12 cellular contexts compared by ENCODE assay signal in genomic region chr7:93150200-93150835, GRCh38. TPM values are rescaled to one million over a fixed set of nuclear protein-coding genes. Genes with fewer than 3 reads are reported as not detected.
DNase-seq lines count a peak whose midpoint lies in the region; ATAC-seq and TF ChIP-seq lines count a peak whose summit lies in the region.
"Had no signal": no experiment of that assay in that cellular context is flagged by ENCODE, and none has a peak within 500 bp of the region (broad histone marks: within the 10 kb centered on the region; RNA-seq: fewer than 3 reads in every experiment).

No MANE protein-coding gene starts in this region.

- H3K4me1 Mint-ChIP-seq in natural killer cell: peaks cover 33 to 34% of the 10 kb centered on the region in 2 donors

- no peaks in the 10 kb centered on the region for H4K20me1 ChIP-seq in mammary epithelial cell (ENCODE audit: insufficient read depth, low read length)

- CTCF ChIA-PET in mammary epithelial cell (lab: Charles Lee; ENCODE audit: low non-redundant PET): no interaction called here

- H3K9me3 ChIP-seq in mammary epithelial cell (replicated peaks; ENCODE audit: insufficient read depth, low read length): no peaks in the 10 kb centered on the region

- dilution Hi-C loops in mammary epithelial cell (cut with HindIII; ENCODE audit: low sequenced_read_pairs): no loop called here

- H3K9ac ChIP-seq in mammary epithelial cell (ENCODE audit: insufficient read depth, low read length): no peak overlapping the region

- in situ Hi-C loops in mammary epithelial cell (cut with MboI; ENCODE audit: low sequenced_read_pairs in 2 of 2): no loop called here

- H3K27ac Mint-ChIP-seq in natural killer cell: peak overlapping the region; percentile 9 to 52
- H3K27ac Mint-ChIP-seq: activated CD4-positive, alpha-beta memory T cell treated with anti-CD3 and anti-CD28 coated beads for 36 hours; activated naive CD4-positive, alpha-beta T cell treated with anti-CD3 and anti-CD28 coated beads, Interleukin-2, amount 10 ng/mL, durations not matched to agents 7 days and 5 days had no signal

- no peaks in the 10 kb centered on the region for H3K79me2 ChIP-seq in mammary epithelial cell (ENCODE audit: insufficient read depth, low read length)

- no peak overlapping the region for H3K27ac ChIP-seq in mammary epithelial cell (ENCODE audit: insufficient read depth, low read depth, low read length)

- BruUV-seq in mammary epithelial cell (replicated peaks; lab: Mats Ljungman, UMichigan): no TSS peak

- peaks cover 0 to 2% of the 10 kb centered on the region in 2 donors for H3K9me3 Mint-ChIP-seq in natural killer cell
- H3K9me3 Mint-ChIP-seq: activated CD4-positive, alpha-beta memory T cell treated with anti-CD3 and anti-CD28 coated beads for 36 hours; activated naive CD4-positive, alpha-beta T cell treated with anti-CD3 and anti-CD28 coated beads, Interleukin-2, amount 10 ng/mL, durations not matched to agents 7 days and 5 days had no signal

- H3K27me3 ChIP-seq in mammary epithelial cell (ENCODE audit: insufficient read depth, low read length): no peaks in the 10 kb centered on the region

- no peak for TF ChIP-seq CTCF in mammary epithelial cell (conservative IDR thresholded peaks at IDR 0.05 in 1 of 2, IDR thresholded peaks at IDR 0.05 in 1 of 2; ENCODE audit: extremely low read depth in 1 of 2, insufficient read depth in 1 of 2, low read depth in 1 of 2, low read length in 2 of 2)
- TF ChIP-seq CTCF in natural killer cell (IDR thresholded peaks at IDR 0.05): no peak

- H3K4me1 ChIP-seq in mammary epithelial cell (ENCODE audit: insufficient read depth, low read length): peaks cover 5% of the 10 kb centered on the region

- H3K36me3 ChIP-seq in mammary epithelial cell (ENCODE audit: insufficient read depth, low read length): no peaks in the 10 kb centered on the region

- no peak overlapping the region for H2AFZ ChIP-seq in mammary epithelial cell (ENCODE audit: low read depth, low read length)

- peak overlapping the region; percentile 49 for H3K4me3 Mint-ChIP-seq in natural killer cell
- H3K4me3 Mint-ChIP-seq: activated CD4-positive, alpha-beta memory T cell treated with anti-CD3 and anti-CD28 coated beads for 36 hours; activated naive CD4-positive, alpha-beta T cell treated with anti-CD3 and anti-CD28 coated beads, Interleukin-2, amount 10 ng/mL, durations not matched to agents 7 days and 5 days had no signal

- H3K4me3 ChIP-seq in mammary epithelial cell (replicated peaks in 1 of 3; ENCODE audit: insufficient read depth in 1 of 3, low read depth in 2 of 3, low read length in 3 of 3): no peak overlapping the region

- ATAC-seq in natural killer cell (no peak), HG03280 (IDR thresholded peaks at IDR 0.05; ENCODE audit: unreplicated experiment) (no peak), HG02852 (IDR thresholded peaks at IDR 0.05; ENCODE audit: unreplicated experiment) (no peak), HG03520 (IDR thresholded peaks at IDR 0.05; ENCODE audit: unreplicated experiment) (no peak)
- ATAC-seq: sciatic nerve had no signal

- DNase-seq in CD1c-positive myeloid dendritic cell (ENCODE audit: extremely low spot score) (peak; percentile 56), M059J (ENCODE audit: low read depth) (peak; percentile 87), mammary epithelial cell (peak; percentile 70), natural killer cell (no peak), OCI-M2 (lab: John Stamatoyannopoulos, UW; ENCODE audit: unreplicated experiment) (no peak)
- DNase-seq: activated CD4-positive, alpha-beta memory T cell treated with anti-CD3 and anti-CD28 coated beads for 36 hours; activated naive CD4-positive, alpha-beta T cell treated with anti-CD3 and anti-CD28 coated beads, Interleukin-2, amount 10 ng/mL, durations not matched to agents 7 days and 5 days; NCI-H1105 had no signal

- H3K36me3 Mint-ChIP-seq in natural killer cell: peaks cover 14% of the 10 kb centered on the region

- H3K4me2 ChIP-seq in mammary epithelial cell (ENCODE audit: insufficient read depth, low read depth, low read length): no peak overlapping the region

- intact Hi-C loops in mammary epithelial cell (cut with micrococcal nuclease) (no loop called here), natural killer cell (cut with micrococcal nuclease) (no loop called here)

- WGBS in mammary epithelial cell (ENCODE audit: low coverage, missing lambda C conversion rate): 94% methylated on average over 1 of the region's 1 CpG

- no peaks in the 10 kb centered on the region for H3K27me3 Mint-ChIP-seq in natural killer cell (ENCODE audit: low read depth in 2 of 2)
- H3K27me3 Mint-ChIP-seq: activated CD4-positive, alpha-beta memory T cell treated with anti-CD3 and anti-CD28 coated beads for 36 hours; activated naive CD4-positive, alpha-beta T cell treated with anti-CD3 and anti-CD28 coated beads, Interleukin-2, amount 10 ng/mL, durations not matched to agents 7 days and 5 days had no signal

RNA-seq across cellular contexts. Expression of gene SAMD9L, which starts 2.1 kb away (rescaled TPM):
- 103 and 105 TPM in 2 replicates for total RNA-seq in M059J (2014; rRNA removed; shearing (Covaris generic))
- total RNA-seq in mammary epithelial cell (1 to 10 TPM; 4.2 to 6.7 TPM), natural killer cell (10 to 100 TPM; 49.2 to 62.4 (median 49.9) TPM)
- polyA plus RNA-seq in mammary epithelial cell: 0.56 TPM
- polyA minus RNA-seq in mammary epithelial cell: 1.4 TPM

RNA-seq across cellular contexts. Expression of gene SAMD9, which starts 32.5 kb away (rescaled TPM):
- total RNA-seq in M059J (2014; rRNA removed; shearing (Covaris generic)): 131 and 132 TPM in 2 replicates
- total RNA-seq in mammary epithelial cell (10 to 100 TPM in 1 of 2 donors, 1 to 10 TPM in 1; 9.9 to 12.0 TPM), natural killer cell (10 to 100 TPM; 52.3 to 70.0 (median 56.9) TPM)
- 3.7 TPM for polyA plus RNA-seq in mammary epithelial cell
- polyA minus RNA-seq in mammary epithelial cell: 5.6 TPM

Comparison
In these comparisons a context has a peak if more than half of its experiments do, and no peak if none do; other contexts are left out.
1. DNase-seq: peak in CD1c-positive myeloid dendritic cell (single experiment), M059J (single experiment) and mammary epithelial cell (single experiment); none in natural killer cell (single experiment) and OCI-M2 (single experiment).
2. RNA of gene SAMD9L, which starts 2.1 kb away (total RNA-seq): 103 to 105 TPM in M059J and 49.2 to 62.4 TPM in natural killer cell; 4.2 to 6.7 TPM in mammary epithelial cell; every median in the first group is over 4 times any median in the second.
3. RNA of gene SAMD9, which starts 32.5 kb away (total RNA-seq): 131 to 132 TPM in M059J and 52.3 to 70.0 TPM in natural killer cell; 9.9 to 12.0 TPM in mammary epithelial cell; every median in the first group is over 4 times any median in the second.